ENCODE assay signal across 8 cellular contexts in genomic region chr20:25623736-25624499, GRCh38. TPM values are rescaled to one million over a fixed set of nuclear protein-coding genes. Genes with fewer than 3 reads are reported as not detected.
DNase-seq lines count a peak whose midpoint lies in the region; ATAC-seq, FAIRE-seq and TF ChIP-seq lines count a peak whose summit lies in the region.

Gene NANP, minus strand, starts transcription at chr20:25624014. Its CDS starts 66 bp downstream, at chr20:25623948.

- H3K79me2 ChIP-seq in H1 (ENCODE audit: control insufficient read depth in 1 of 2, insufficient read depth in 2 of 2, low read length in 2 of 2), result 0 out of 4 replicates have a peak, but pooled peaks cover 0 to 3% of the 10 kb centered on the region in 2 experiments
- peaks cover 6% of the 10 kb centered on the region for H3K79me2 ChIP-seq in mesendoderm (ENCODE audit: control insufficient read depth, insufficient read depth, low read length)

- no peak for TF ChIP-seq EP300 in H1 (IDR thresholded peaks at IDR 0.05; ENCODE audit: borderline replicate concordance in 1 of 2, low read depth in 2 of 2, low read length in 2 of 2)

- TF ChIP-seq POLR2A in H1 (IDR thresholded peaks at IDR 0.05; ENCODE audit: control extremely low read depth in 1 of 2, low read depth in 2 of 2, low read length in 2 of 2), result peak; percentile 92 to 96

- H3K4me1 ChIP-seq in H1 (replicated peaks in 1 of 4; ENCODE audit: control insufficient read depth in 3 of 4, insufficient read depth in 4 of 4, low read length in 3 of 4) (peaks cover 0 to 12% (median 4%) of the 10 kb centered on the region in 4 experiments; a peak in 5 of 7 replicates), mesendoderm (ENCODE audit: control insufficient read depth, low read depth, low read length) (peaks cover 12% of the 10 kb centered on the region)

- H2BK15ac ChIP-seq in H1 (ENCODE audit: low read length) (peak within 1 kb of the TSS; percentile 72; the same call in 1 of the 2 replicates), mesendoderm (replicated peaks; ENCODE audit: low read depth) (no peak within 1 kb of the TSS)

- H3K27ac ChIP-seq in H1 (ENCODE audit: low read depth, low read length) (peak within 1 kb of the TSS; percentile 12; the same call in 1 of the 2 replicates), mesendoderm (ENCODE audit: low read depth, low read length) (peak within 1 kb of the TSS; percentile 95)

- H3K9me3 ChIP-seq in H1 (ENCODE audit: insufficient read depth in 2 of 2, low read depth in 1 of 2, low read length in 1 of 2), result no peaks in the 10 kb centered on the region

- ATAC-seq in GM21367 (IDR thresholded peaks at IDR 0.05; ENCODE audit: unreplicated experiment), result peak; percentile 79

- H4K5ac ChIP-seq in H1 (ENCODE audit: insufficient read length, low read depth, low read length) (peak within 1 kb of the TSS; percentile 67), mesendoderm (ENCODE audit: low read length) (peak within 1 kb of the TSS; percentile 59)

- H3K36me3 ChIP-seq in H1 (ENCODE audit: control insufficient read depth in 2 of 4, insufficient read depth in 4 of 4, low read length in 3 of 4) (no peaks in the 10 kb centered on the region), mesendoderm (ENCODE audit: control insufficient read depth, insufficient read depth, low read length) (no peaks in the 10 kb centered on the region)

- H3K27me3 ChIP-seq in H1 (replicated peaks in 1 of 4; ENCODE audit: control insufficient read depth in 3 of 4, extremely low read depth in 1 of 4, insufficient read depth in 3 of 4, low read length in 3 of 4) (peaks cover 0 to 15% (median 4%) of the 10 kb centered on the region in 4 experiments; a peak in 5 of 7 replicates), mesendoderm (ENCODE audit: insufficient read depth, low read length, poor library complexity) (no peaks in the 10 kb centered on the region)

- H2AK5ac ChIP-seq in H1 (ENCODE audit: low read depth, low read length) (peak within 1 kb of the TSS; percentile 79; the same call in 1 of the 2 replicates), mesendoderm (ENCODE audit: low read length) (peak within 1 kb of the TSS; percentile 87)

- peak within 1 kb of the TSS; percentile 83 for H3K4ac ChIP-seq in H1 (replicated peaks; ENCODE audit: insufficient read length, low read depth, low read length)
- H3K4ac ChIP-seq in mesendoderm (ENCODE audit: low read depth, low read length), result peak within 1 kb of the TSS; percentile 96

- peak within 1 kb of the TSS; percentile 80; the same call in 1 of the 2 replicates for H2BK20ac ChIP-seq in H1 (ENCODE audit: low read length)

- H3K18ac ChIP-seq in H1 (ENCODE audit: extremely low read depth, low read length), result peak within 1 kb of the TSS; percentile 87
- peak within 1 kb of the TSS; percentile 89 for H3K18ac ChIP-seq in mesendoderm (ENCODE audit: low read length)

- H3K23me2 ChIP-seq in H1 (ENCODE audit: low read depth, low read length), result peaks cover 15% of the 10 kb centered on the region; the same call in 1 of the 2 replicates

- H4K91ac ChIP-seq in H1 (replicated peaks; ENCODE audit: insufficient read length, low read length), result peak within 1 kb of the TSS; percentile 91

- H3K4me3 ChIP-seq in H1 (ENCODE audit: extremely low read depth in 1 of 4, insufficient read depth in 2 of 4, low read depth in 3 of 4, low read length in 4 of 4), result peak within 1 kb of the TSS; percentile 52 to 76 (median 59)
- peak within 1 kb of the TSS; percentile 68 for H3K4me3 ChIP-seq in mesendoderm (ENCODE audit: low read length)

- POLR2A ChIA-PET in H1 (lab: Charles Lee; ENCODE audit: partially characterized antibody), result interaction anchor here (0.8 kb wide), 1 partner anchor 10 kb away, joined by 3 read pairs; no protein-coding TSS in a partner anchor

- peak within 1 kb of the TSS; percentile 69 to 88 (median 80) for H3K9ac ChIP-seq in H1 (replicated peaks in 1 of 4; ENCODE audit: extremely low read depth in 1 of 4, low read depth in 3 of 4, low read length in 3 of 4)
- H3K9ac ChIP-seq in mesendoderm (ENCODE audit: low read length), result peak within 1 kb of the TSS; percentile 94

- peak within 1 kb of the TSS; percentile 54 for H2AFZ ChIP-seq in H1 (ENCODE audit: low read length)

- H3K23ac ChIP-seq in H1 (ENCODE audit: insufficient read length) (no peak within 1 kb of the TSS), mesendoderm (ENCODE audit: low read length) (peak within 1 kb of the TSS; percentile 20)

- TF ChIP-seq CTCF in H1 (IDR thresholded peaks at IDR 0.05; ENCODE audit: control extremely low read depth in 1 of 3, insufficient read depth in 1 of 3, low read depth in 1 of 3, low read length in 3 of 3), result no peak

- H2BK5ac ChIP-seq in H1 (ENCODE audit: low read depth, low read length) (peak within 1 kb of the TSS; percentile 84), mesendoderm (ENCODE audit: low read length) (peak within 1 kb of the TSS; percentile 64)

- peak within 1 kb of the TSS; percentile 83 for H3K56ac ChIP-seq in H1 (replicated peaks; ENCODE audit: insufficient read length, low read depth, low read length)
- H3K56ac ChIP-seq in mesendoderm (ENCODE audit: low read length), result peak within 1 kb of the TSS; percentile 96

- H2BK120ac ChIP-seq in H1 (replicated peaks; ENCODE audit: low read depth, low read length) (peak within 1 kb of the TSS; percentile 47), mesendoderm (ENCODE audit: low read depth, low read length) (no peak within 1 kb of the TSS)

- H2BK12ac ChIP-seq in H1 (ENCODE audit: low read depth, low read length), result peak within 1 kb of the TSS; percentile 90

- H3K4me2 ChIP-seq in H1 (ENCODE audit: insufficient read depth in 1 of 2, low read depth in 2 of 2, low read length in 2 of 2) (peak within 1 kb of the TSS; percentile 71 to 94), mesendoderm (ENCODE audit: low read length) (peak within 1 kb of the TSS; percentile 61)

- in situ Hi-C loops in Caki2 (cut with HindIII; ENCODE audit: low pct_unique_long_range_greater_than_20kb, low sequenced_read_pairs), result no loop called here

- WGBS in H1 (ENCODE audit: extremely low coverage in 1 of 2, insufficient coverage in 1 of 2, insufficient read length in 1 of 2, insufficient replicate concordance in 2 of 2, low coverage in 1 of 2, low lambda C conversion rate in 2 of 2, missing lambda C conversion rate in 1 of 2), 2 experiments, result 2% methylated on average over 77 of the region's 81 CpGs; no CpG with 5 or more reads in 1 of the 2 experiments
- WGBS in mesendoderm (ENCODE audit: extremely low coverage, insufficient coverage, low lambda C conversion rate), result no CpG with 5 or more reads among the region's 81 CpGs

- H4K20me1 ChIP-seq in H1 (replicated peaks in 1 of 2; ENCODE audit: control insufficient read depth in 1 of 2, insufficient read depth in 2 of 2, low read length in 2 of 2), result peaks cover 0 to 4% of the 10 kb centered on the region in 2 experiments

- peak within 1 kb of the TSS; percentile 96 for H4K8ac ChIP-seq in H1 (ENCODE audit: extremely low read depth, insufficient read depth, low read length)
- no peak within 1 kb of the TSS for H4K8ac ChIP-seq in mesendoderm (ENCODE audit: low read depth, low read length)

- 0 out of 4 replicates have a peak, but pooled peaks of 1 of the 2 experiments have one; percentile 0 for TF ChIP-seq RAD21 in H1 (IDR thresholded peaks at IDR 0.05 in 1 of 2, conservative IDR thresholded peaks at IDR 0.05 in 1 of 2; ENCODE audit: low read depth in 2 of 2, low read length in 2 of 2)

- CTCF ChIA-PET in H1 (lab: Charles Lee; ENCODE audit: partially characterized antibody), result no interaction called here

- H3K14ac ChIP-seq in H1 (ENCODE audit: insufficient read length), result no peak within 1 kb of the TSS

- no peak for FAIRE-seq in H1 (lab: Jason Lieb, UNC)

- H3K79me1 ChIP-seq in H1 (ENCODE audit: low read depth, low read length) (peaks cover 2% of the 10 kb centered on the region; the same call in 1 of the 2 replicates), mesendoderm (ENCODE audit: low read length) (peaks cover 12% of the 10 kb centered on the region)

- DNase-seq in Caki2 (ENCODE audit: low read depth), result peak; percentile 99
- peak; percentile 96 for DNase-seq in HT1080 (ENCODE audit: low read depth)
- DNase-seq in NOMO-1 (lab: John Stamatoyannopoulos, UW; ENCODE audit: unreplicated experiment in 2 of 2), result peak; percentile 90 to 95
- DNase-seq in activated CD8-positive, alpha-beta memory T cell treated with anti-CD3 and anti-CD28 coated beads for 48 hours (ENCODE audit: low read depth in 2 of 3, low spot score in 2 of 3), result peak; percentile 75 to 84 (median 81)
- DNase-seq in H1 (ENCODE audit: low read depth in 1 of 2, low spot score in 2 of 2), result peak; percentile 76 to 92
- DNase-seq in mesendoderm, result peak; percentile 99
- DNase-seq in stimulated activated CD8-positive, alpha-beta memory T cell treated with anti-CD3 and anti-CD28 coated beads, Interleukin-12 subunit alpha, Interleukin-12 subunit beta, amount 100 ng/mL, for 4 hours (ENCODE audit: low read depth), result peak; percentile 76

TF ChIP-seq in H1, 55 proteins besides CTCF, POLR2A, EP300 and RAD21 (continues in another document):
- TF ChIP-seq KDM4A (IDR thresholded peaks at IDR 0.05; ENCODE audit: low read depth, low read length, severe bottlenecking) (peak; percentile 99), BACH1 (IDR thresholded peaks at IDR 0.05; ENCODE audit: low read length) (peak; percentile 74), NRF1 (IDR thresholded peaks at IDR 0.05; ENCODE audit: low read depth, low read length) (peak; percentile 90), MAFK (IDR thresholded peaks at IDR 0.05; ENCODE audit: low read depth, low read length) (no peak), KDM1A (IDR thresholded peaks at IDR 0.05; ENCODE audit: borderline replicate concordance, low read length) (no peak), CEBPB (IDR thresholded peaks at IDR 0.05; ENCODE audit: low read depth, low read length) (no peak), YY1 (IDR thresholded peaks at IDR 0.05; ENCODE audit: low read depth, low read length) (peak; percentile 47; the same call in 1 of the 2 replicates), SP2 (IDR thresholded peaks at IDR 0.05; ENCODE audit: low read length) (no peak), POLR2AphosphoS5 (IDR thresholded peaks at IDR 0.05; ENCODE audit: low read depth, low read length) (peak; percentile 88)

RNA-seq across cellular contexts. Expression of gene NANP, which starts in this region (rescaled TPM):
- 2.7 and 4.3 TPM in 2 replicates for total RNA-seq in Caki2 (2014; rRNA removed; shearing (Covaris generic); ENCODE audit: low replicate concordance)
- 7.0 and 7.7 TPM in 2 replicates for total RNA-seq in HT1080 (2014; rRNA removed; shearing (Covaris generic))
- polyA plus RNA-seq in HT1080 (2015; cell fraction: cytosol; rRNA removed), result 12.2 and 15.0 TPM in 2 replicates
- polyA plus RNA-seq in HT1080 (2015; cell fraction: nucleus; rRNA removed), result 7.0 and 7.7 TPM in 2 replicates
- 6.2 and 6.6 TPM in 2 replicates for total RNA-seq in H1 (2021; fragmentation: NEBNext Ultra II Directional; extraction: Animal tissue kit (Norgen Biotek cat#: 25700))
- 2.7 and 3.8 TPM in 2 replicates for polyA plus RNA-seq in H1 (2011; rRNA removed)
- polyA plus RNA-seq in H1 (2011; cell fraction: cytosol; rRNA removed), result 3.6 TPM
- polyA plus RNA-seq in H1 (2011; cell fraction: nucleus; rRNA removed), result 0.87 TPM
- polyA plus RNA-seq in H1 (2012, experiment 1 of 2), result 2.7 to 4.8 TPM (median 3.4 TPM) in 4 replicates
- polyA plus RNA-seq in H1 (2012, experiment 2 of 2), result 0.52 TPM
- polyA plus RNA-seq in H1 (2013, experiment 1 of 2), result 5.8 TPM
- polyA plus RNA-seq in H1 (2013, experiment 2 of 2), result 6.0 TPM
- 3.0 and 3.8 TPM in 2 replicates for polyA minus RNA-seq in H1 (2011; rRNA and poly(A)+ RNA removed)
- polyA minus RNA-seq in H1 (2011; cell fraction: cytosol; rRNA and poly(A)+ RNA removed), result 3.5 TPM
- 2.0 TPM for polyA minus RNA-seq in H1 (2011; cell fraction: nucleus; rRNA and poly(A)+ RNA removed)
- 7.5 TPM for polyA plus RNA-seq in mesendoderm (2013, experiment 1 of 2)
- 7.7 TPM for polyA plus RNA-seq in mesendoderm (2013, experiment 2 of 2)

Comparison
In these comparisons a context has a peak if more than half of its experiments do, and no peak if none do; other contexts are left out.
1. Peak in every context shown above with its lines: DNase-seq, ATAC-seq, H3K4me3 ChIP-seq and H3K27ac ChIP-seq.